In the genomic region with DNA sequence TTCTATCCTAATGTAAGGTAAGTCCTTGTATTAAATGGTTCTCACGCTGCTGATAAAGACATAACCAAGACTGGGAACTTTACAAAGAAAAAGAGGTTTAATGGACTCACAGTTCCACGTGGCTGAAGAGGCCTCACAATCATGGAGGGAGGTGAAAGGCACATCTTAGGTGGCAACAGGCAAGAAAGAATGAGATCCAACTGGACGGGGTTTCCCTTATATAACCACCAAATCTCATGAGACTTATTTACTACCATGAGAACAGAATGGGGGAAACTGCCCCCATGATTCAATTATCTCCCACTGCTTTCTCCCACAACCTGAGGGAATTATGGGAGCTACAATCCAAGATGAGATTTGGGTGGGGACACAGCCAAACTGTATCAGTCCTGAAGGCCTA, we compare ENCODE assay signal across 31 cellular contexts.
"Had no signal": no experiment of that assay in that cellular context is flagged by ENCODE, and none has a peak within 500 bp of the region (broad histone marks: within the 10 kb centered on the region; RNA-seq: fewer than 3 reads in every experiment).

No MANE protein-coding gene starts in this region.

- H3K27ac ChIP-seq: adrenal gland, breast epithelium, cardiac muscle cell, colonic mucosa, epithelial cell of prostate, esophagus squamous epithelium, gastroesophageal sphincter, WERI-Rb-1 had no signal

- H3K4me3 ChIP-seq: adrenal gland, breast epithelium, cardiac muscle cell, colonic mucosa, esophagus squamous epithelium, gastroesophageal sphincter had no signal

- H3K9me3 ChIP-seq: adrenal gland, colonic mucosa, gastroesophageal sphincter had no signal

- H3K36me3 ChIP-seq: adrenal gland, cardiac muscle cell, colonic mucosa, esophagus squamous epithelium, gastroesophageal sphincter, WERI-Rb-1 had no signal

- H3K4me1 ChIP-seq: adrenal gland, breast epithelium, colonic mucosa, esophagus squamous epithelium, gastroesophageal sphincter had no signal

- H3K27me3 ChIP-seq: adrenal gland, breast epithelium, cardiac muscle cell, colonic mucosa, esophagus squamous epithelium, gastroesophageal sphincter had no signal

- DNase-seq: activated B cell treated with CpG ODN at 0.5 μM for 24 hours; activated CD4-positive, alpha-beta T cell treated with anti-CD3 and anti-CD28 coated beads for 48 hours; activated CD4-positive, alpha-beta T cell treated with anti-CD3 and anti-CD28 coated beads, Interleukin-2, amount 50 U/mL, for 1 hour; activated CD4-positive, alpha-beta T cell treated with anti-CD3 and anti-CD28 coated beads, Interleukin-2, amount 50 U/mL, for 48 hours; activated CD8-positive, alpha-beta memory T cell treated with anti-CD3 and anti-CD28 coated beads for 24 hours; activated CD8-positive, alpha-beta T cell treated with anti-CD3 and anti-CD28 coated beads for 36 hours; activated effector memory CD4-positive, alpha-beta T cell treated with Interleukin-2 at 50 U/mL for 16 hours; activated gamma-delta T cell treated with Interleukin-2 at 50 U/mL for 16 hours; activated naive CD4-positive, alpha-beta T cell treated with Interleukin-2 at 50 U/mL for 16 hours; activated naive CD8-positive, alpha-beta T cell treated with anti-CD3 and anti-CD28 coated beads for 36 hours; activated naive CD8-positive, alpha-beta T cell treated with anti-CD3 and anti-CD28 coated beads, Interleukin-2, amount 50 U/mL, for 24 hours; activated T-cell treated with anti-CD3 and anti-CD28 coated beads, Interleukin-2, amount 50 U/mL, for 4 hours; adrenal gland; amygdala; aorta; central memory CD4-positive, alpha-beta T cell; cerebellar nuclear complex; colonic mucosa; effector CD8-positive, alpha-beta T cell; esophagus squamous epithelium; foreskin melanocyte; T-helper 1 cell; T-helper 17 cell; T1000; WERI-Rb-1 had no signal

- ATAC-seq: activated CD4-positive, CD25-positive, alpha-beta regulatory T cell treated with anti-CD3 and anti-CD28 coated beads, Interleukin-2, amount 50 U/mL, for 24 hours; activated CD8-positive, alpha-beta T cell treated with anti-CD3 and anti-CD28 coated beads for 36 hours; activated naive CD8-positive, alpha-beta T cell treated with anti-CD3 and anti-CD28 coated beads, Interleukin-2, amount 50 U/mL, for 24 hours; activated T-cell treated with anti-CD3 and anti-CD28 coated beads, Interleukin-2, amount 50 U/mL, for 4 hours; activated T-helper 17 cell treated with anti-CD3 and anti-CD28 coated beads, Interleukin-2, amount 50 U/mL, for 72 hours; gastroesophageal sphincter; T-helper 17 cell had no signal
